14 cellular contexts compared by ENCODE assay signal in genomic region chr6:31775184-31775583, GRCh38. TPM values are rescaled to one million over a fixed set of nuclear protein-coding genes. Genes with fewer than 3 reads are reported as not detected.
DNase-seq lines count a peak whose midpoint lies in the region; ATAC-seq and TF ChIP-seq lines count a peak whose summit lies in the region.
"Had no signal": no experiment of that assay in that cellular context is flagged by ENCODE, and none has a peak within 500 bp of the region (broad histone marks: within the 10 kb centered on the region; RNA-seq: fewer than 3 reads in every experiment).

No MANE protein-coding gene starts in this region.

- H3F3A ChIP-seq in PC-9 (ENCODE audit: insufficient read depth, low read depth) = peaks cover 37% of the 10 kb centered on the region; the same call in 1 of the 2 replicates

- H3K27ac ChIP-seq in PC-9 = no peak overlapping the region
- no peak overlapping the region for H3K27ac ChIP-seq in endodermal cell (ENCODE audit: low read depth, low read length)
- peak overlapping the region; percentile 88 for H3K27ac ChIP-seq in psoas muscle
- H3K27ac ChIP-seq: HL-60 had no signal

- no peak for ATAC-seq in psoas muscle
- ATAC-seq in GM21619 (IDR thresholded peaks at IDR 0.05; ENCODE audit: unreplicated experiment) = no peak

- no TSS peak for BruUV-seq in PC-9 (replicated peaks; lab: Mats Ljungman, UMichigan)

- H3K9ac ChIP-seq in endodermal cell (ENCODE audit: extremely low read depth, low read length, poor library complexity, severe bottlenecking) = no peak overlapping the region

- peak; percentile 26 for DNase-seq in NCI-H82 (lab: John Stamatoyannopoulos, UW)
- DNase-seq in NCI-H82 treated with DMSO at 0.1 percent for 48 hours (lab: John Stamatoyannopoulos, UW; ENCODE audit: unreplicated experiment) = no peak
- DNase-seq in PC-9 = peak; percentile 52 to 57
- DNase-seq in endodermal cell = no peak
- DNase-seq in psoas muscle = no peak
- no peak for DNase-seq in lower leg skin (ENCODE audit: low spot score in 2 of 2)
- DNase-seq in Ammon's horn (ENCODE audit: low spot score) = no peak
- DNase-seq: activated CD4-positive, alpha-beta T cell treated with anti-CD3 and anti-CD28 coated beads, Interleukin-2, amount 50 U/mL, for 48 hours; activated effector memory CD4-positive, alpha-beta T cell treated with anti-CD3 and anti-CD28 coated beads, Interleukin-2, amount 50 U/mL, for 16 hours; NCI-H187; NCI-H526 treated with DMSO at 0.1 percent for 48 hours; T-helper 9 cell had no signal

- peaks cover 5% of the 10 kb centered on the region for H3K36me3 Mint-ChIP-seq in endodermal cell (ENCODE audit: low read depth)

- TF ChIP-seq CTCF in PC-9 (conservative IDR thresholded peaks at IDR 0.05) (no peak), endodermal cell (conservative IDR thresholded peaks at IDR 0.05) (peak; percentile 25), psoas muscle (IDR thresholded peaks at IDR 0.05) (no peak), lower leg skin (IDR thresholded peaks at IDR 0.05) (no peak)

- peaks cover 32% of the 10 kb centered on the region for H3K4me1 ChIP-seq in PC-9 (replicated peaks; ENCODE audit: insufficient read depth)
- H3K4me1 ChIP-seq in endodermal cell (ENCODE audit: control insufficient read depth, insufficient read depth, low read length) = no peaks in the 10 kb centered on the region
- peaks cover 17% of the 10 kb centered on the region for H3K4me1 ChIP-seq in psoas muscle

- no peaks in the 10 kb centered on the region for H3K36me3 ChIP-seq in PC-9 (ENCODE audit: low read depth)
- peaks cover 12% of the 10 kb centered on the region for H3K36me3 ChIP-seq in endodermal cell (ENCODE audit: control insufficient read depth, insufficient read depth, low read length)
- H3K36me3 ChIP-seq in psoas muscle (ENCODE audit: insufficient read depth in 1 of 2, low read depth in 1 of 2) = peaks cover 0 to 23% of the 10 kb centered on the region in 2 donors

- no peaks in the 10 kb centered on the region for H3K9me3 Mint-ChIP-seq in endodermal cell

- H2AFZ ChIP-seq in PC-9 = no peak overlapping the region

- H3K27me3 ChIP-seq in PC-9 (ENCODE audit: insufficient read depth, low read depth) (no peaks in the 10 kb centered on the region), endodermal cell (ENCODE audit: control insufficient read depth, insufficient read depth, low read length, poor library complexity, severe bottlenecking) (no peaks in the 10 kb centered on the region), psoas muscle (ENCODE audit: insufficient read depth in 3 of 3, low read length in 2 of 3) (no peaks in the 10 kb centered on the region)

- H3K4me3 ChIP-seq in PC-9 (no peak overlapping the region), endodermal cell (ENCODE audit: low read length) (no peak overlapping the region), psoas muscle (no peak overlapping the region), lower leg skin (ENCODE audit: low read depth, poor library complexity, severe bottlenecking) (no peak overlapping the region)

- intact Hi-C loops in PC-9 (cut with micrococcal nuclease; ENCODE audit: unreplicated experiment) (loop anchor here (10.0 kb wide), 1 partner anchor 180 kb away; the partner anchor contains the start of genes NELFE and SKIC2), psoas muscle (cut with DNase I) (loop anchor here in 1 of 2 donors (10.0 kb wide), 1 partner anchor 90 kb away; the partner anchor contains the start of gene NEU1), lower leg skin (cut with DNase I; ENCODE audit: low total_unique reads) (no loop called here)

- TF ChIP-seq POLR2A in lower leg skin (IDR thresholded peaks at IDR 0.05) = no peak

- peak overlapping the region; percentile 61 for H3K27ac Mint-ChIP-seq in endodermal cell

- CTCF ChIA-PET in PC-9 (lab: Charles Lee) = interaction anchor here (0.5 to 0.7 kb wide), 6 partner anchors 13 to 353 kb away, joined by 3 to 9 read pairs (median 4); partner anchors contain the start of genes ATF6B and MSH5

- WGBS in endodermal cell (ENCODE audit: insufficient coverage in 1 of 2, insufficient read length in 1 of 2), 2 experiments = 90 to 100% methylated on average over 1 to 4 of the region's 4 CpGs
- WGBS in psoas muscle, 3 donors = 71 to 80% (median 72%) methylated on average over 4 of the region's 4 CpGs
- 46 to 54% methylated on average over 4 of the region's 4 CpGs for WGBS in lower leg skin, 2 donors

- no peaks in the 10 kb centered on the region for H3K4me1 Mint-ChIP-seq in endodermal cell

- H3K4me2 ChIP-seq in PC-9 = peak overlapping the region; percentile 4

- H3K27me3 Mint-ChIP-seq in endodermal cell (ENCODE audit: insufficient read depth) = no peaks in the 10 kb centered on the region

- H3K9me3 ChIP-seq in PC-9 (ENCODE audit: insufficient read depth, low read depth) (no peaks in the 10 kb centered on the region), endodermal cell (ENCODE audit: control insufficient read depth, low read length) (no peaks in the 10 kb centered on the region), psoas muscle (no peaks in the 10 kb centered on the region)

- POLR2A ChIA-PET in PC-9 (lab: Charles Lee; ENCODE audit: unreplicated experiment) = interaction anchor here (0.7 to 1.0 kb wide), 2 partner anchors 52 to 60 kb away, joined by 3 to 10 read pairs; no protein-coding TSS in a partner anchor

- no peak overlapping the region for H3K4me3 Mint-ChIP-seq in endodermal cell

- H3K79me2 ChIP-seq in PC-9 (ENCODE audit: low read depth) = no peaks in the 10 kb centered on the region

- no peaks in the 10 kb centered on the region for H4K20me1 ChIP-seq in PC-9 (ENCODE audit: insufficient read depth)

- H3K9me2 ChIP-seq in PC-9 (ENCODE audit: insufficient read depth) = no peaks in the 10 kb centered on the region

RNA-seq across cellular contexts. Expression of gene VWA7, which starts 1.9 kb away (rescaled TPM):
- 6.0 and 9.6 TPM in 2 replicates for total RNA-seq in PC-9 (2021)
- total RNA-seq in endodermal cell = under 1 TPM; 0.64 to 0.95 TPM
- polyA plus RNA-seq in endodermal cell (2013, experiment 1 of 2) = 1.2 TPM
- polyA plus RNA-seq in endodermal cell (2013, experiment 2 of 2) = 0.70 TPM
- 1 to 10 TPM; 5.2 to 8.0 (median 7.5) TPM for total RNA-seq in psoas muscle
- polyA plus RNA-seq in psoas muscle = 1 to 10 TPM in 2 of 3 donors, under 1 TPM in 1; 0.76 to 3.5 (median 1.8) TPM
- total RNA-seq in lower leg skin = 1 to 10 TPM in 3 of 4 donors, under 1 TPM in 1; 0.49 to 4.8 (median 1.4) TPM

RNA-seq across cellular contexts. Expression of gene SAPCD1, which starts 12.7 kb away (rescaled TPM):
- total RNA-seq in PC-9 (2021) (11.1 and 16.9 TPM in 2 replicates), endodermal cell (1 to 10 TPM; 7.9 to 8.4 TPM), psoas muscle (under 1 TPM in 1 of 4 donors, not detected in 3; 0.59 TPM), lower leg skin (10 to 100 TPM; 25.3 to 80.6 (median 55.3) TPM)
- 11.6 TPM for polyA plus RNA-seq in endodermal cell (2013, experiment 1 of 2)
- 9.9 TPM for polyA plus RNA-seq in endodermal cell (2013, experiment 2 of 2)
- under 1 TPM; 0.13 to 0.78 (median 0.23) TPM for polyA plus RNA-seq in psoas muscle

RNA-seq across cellular contexts. Expression of gene VARS1, which starts 20.4 kb away (rescaled TPM):
- total RNA-seq in PC-9 (2021) (99.6 and 124 TPM in 2 replicates), endodermal cell (10 to 100 TPM; 81.4 to 83.1 TPM), psoas muscle (100 to 1,000 TPM in 1 of 4 donors, 10 to 100 TPM in 3; 53.2 to 108 (median 76.1) TPM), lower leg skin (10 to 100 TPM; 39.2 to 53.9 (median 46.9) TPM)
- polyA plus RNA-seq in endodermal cell (2013, experiment 1 of 2) = 76.2 TPM
- 67.5 TPM for polyA plus RNA-seq in endodermal cell (2013, experiment 2 of 2)
- polyA plus RNA-seq in psoas muscle = 10 to 100 TPM; 43.9 to 70.4 (median 57.4) TPM

RNA-seq across cellular contexts. Expression of gene LSM2, which starts 31.6 kb away (rescaled TPM):
- 67.5 and 74.3 TPM in 2 replicates for total RNA-seq in PC-9 (2021)
- total RNA-seq in endodermal cell = 100 to 1,000 TPM; 106 to 119 TPM
- polyA plus RNA-seq in endodermal cell (2013, experiment 1 of 2) = 131 TPM
- polyA plus RNA-seq in endodermal cell (2013, experiment 2 of 2) = 120 TPM
- 10 to 100 TPM; 19.5 to 42.9 (median 28.7) TPM for total RNA-seq in psoas muscle
- 10 to 100 TPM; 35.3 to 92.1 (median 44.2) TPM for polyA plus RNA-seq in psoas muscle
- 10 to 100 TPM; 24.7 to 34.5 (median 28.7) TPM for total RNA-seq in lower leg skin

RNA-seq across cellular contexts. Expression of gene MSH5, which starts 35.4 kb away (rescaled TPM):
- total RNA-seq in PC-9 (2021) (50.0 and 68.8 TPM in 2 replicates), endodermal cell (10 to 100 TPM; 35.7 to 57.2 TPM), psoas muscle (1 to 10 TPM; 1.7 to 3.0 (median 1.8) TPM), lower leg skin (10 to 100 TPM in 3 of 4 donors, 1 to 10 TPM in 1; 7.8 to 13.8 (median 11.4) TPM)
- polyA plus RNA-seq in endodermal cell (2013, experiment 1 of 2) = 61.1 TPM
- polyA plus RNA-seq in endodermal cell (2013, experiment 2 of 2) = 49.7 TPM
- 1 to 10 TPM; 1.4 to 2.7 (median 1.7) TPM for polyA plus RNA-seq in psoas muscle

Comparison
In these comparisons a context has a peak if more than half of its experiments do, and no peak if none do; other contexts are left out.
1. DNase-seq: peak in NCI-H82 (single experiment) and PC-9 (2 of 2); none in NCI-H82 treated with DMSO at 0.1 percent for 48 hours (single experiment), endodermal cell (single experiment), psoas muscle (0 of 2), lower leg skin (0 of 2) and Ammon's horn (single experiment).